ENCODE assay signal across 8 cellular contexts in the genomic region with DNA sequence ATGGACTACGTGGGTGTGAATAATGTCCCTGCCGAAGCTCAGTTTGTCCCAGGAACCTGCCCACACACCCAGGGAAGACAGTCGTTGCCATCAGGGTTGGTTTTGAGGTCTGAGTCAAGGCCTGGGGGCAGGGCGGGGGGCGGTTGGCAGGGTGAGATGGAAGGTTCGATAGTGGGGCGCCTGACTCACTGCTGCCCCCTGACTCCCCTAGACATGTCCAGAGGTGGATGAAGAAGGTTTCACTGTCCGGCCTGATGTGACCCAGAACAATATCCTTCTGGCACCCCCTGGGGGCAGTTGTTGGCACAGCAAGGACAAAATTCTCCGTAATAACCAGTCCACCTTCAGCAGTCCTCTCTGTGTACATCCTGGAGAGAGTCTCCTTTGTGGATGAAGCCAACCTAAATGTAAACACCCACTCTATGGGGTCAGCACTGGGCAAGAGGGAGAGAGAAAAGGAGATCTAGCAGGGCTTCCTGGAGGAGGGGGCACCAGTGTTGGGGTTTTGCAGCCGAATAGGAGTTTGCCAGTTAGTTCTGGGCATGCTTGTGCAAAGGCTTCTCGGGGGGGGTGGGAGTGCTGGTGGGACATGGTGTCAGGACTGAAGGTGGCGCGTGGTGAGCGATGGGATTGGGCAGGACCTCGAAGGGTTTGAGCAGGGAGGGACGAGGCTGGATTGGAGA. TPM values are rescaled to one million over a fixed set of nuclear protein-coding genes. Genes with fewer than 3 reads are reported as not detected.
A peak's percentile ranks its signal among the peaks of the same experiment; 100 is the strongest.
DNase-seq lines count a peak whose midpoint lies in the region; ATAC-seq and TF ChIP-seq lines count a peak whose summit lies in the region.

No MANE protein-coding gene starts in this region.

- no peaks in the 10 kb centered on the region for H3K9me3 Mint-ChIP-seq in activated CD8-positive, alpha-beta T cell treated with anti-CD3 and anti-CD28 coated beads, Interleukin-2, amount 10 ng/mL, durations not matched to agents 7 days and 5 days (ENCODE audit: insufficient read depth)

- H3K4me3 Mint-ChIP-seq in activated CD8-positive, alpha-beta T cell treated with anti-CD3 and anti-CD28 coated beads, Interleukin-2, amount 10 ng/mL, durations not matched to agents 7 days and 5 days: no peak overlapping the region

- no peak for TF ChIP-seq EP300 in Ishikawa (IDR thresholded peaks at IDR 0.05; ENCODE audit: borderline replicate concordance)

- TF ChIP-seq CTCF in foreskin fibroblast (IDR thresholded peaks at IDR 0.05; ENCODE audit: low read depth, low read length) (peak; percentile 60), prostate gland (IDR thresholded peaks at IDR 0.05) (no peak)

- peak; percentile 66 for TF ChIP-seq RAD21 in Ishikawa (IDR thresholded peaks at IDR 0.05; ENCODE audit: low read depth)

- H3K9me3 ChIP-seq in prostate gland: no peaks in the 10 kb centered on the region

- no peaks in the 10 kb centered on the region for H3K4me1 ChIP-seq in prostate gland (replicated peaks)

- no peak overlapping the region for H3K27ac ChIP-seq in prostate gland

- peaks cover 42% of the 10 kb centered on the region for H3K36me3 Mint-ChIP-seq in activated CD8-positive, alpha-beta T cell treated with anti-CD3 and anti-CD28 coated beads, Interleukin-2, amount 10 ng/mL, durations not matched to agents 7 days and 5 days (ENCODE audit: low read depth)

- CTCF ChIA-PET in activated CD8-positive, alpha-beta T cell treated with anti-CD3 and anti-CD28 coated beads, Interleukin-2, amount 10 ng/mL, durations not matched to agents 7 days and 5 days (lab: Charles Lee): interaction anchor here (0.8 to 2.9 kb wide), 7 partner anchors 9 to 86 kb away, joined by 3 to 18 read pairs (median 4); a partner anchor contains a TSS

- intact Hi-C loops in prostate gland (cut with DNase I): loop anchor here (10.0 kb wide), 1 partner anchor 171 kb away; no protein-coding TSS in a partner anchor

- H3K4me3 ChIP-seq in foreskin fibroblast (ENCODE audit: low read depth in 1 of 2, low read length in 2 of 2) (no peak overlapping the region), prostate gland (no peak overlapping the region)

- no peak for TF ChIP-seq POLR2A in prostate gland (IDR thresholded peaks at IDR 0.05)

- no peaks in the 10 kb centered on the region for H3K36me3 ChIP-seq in prostate gland

- H3K4me1 Mint-ChIP-seq in activated CD8-positive, alpha-beta T cell treated with anti-CD3 and anti-CD28 coated beads, Interleukin-2, amount 10 ng/mL, durations not matched to agents 7 days and 5 days (ENCODE audit: low read depth): peaks cover 14% of the 10 kb centered on the region

- peak; percentile 24 for ATAC-seq in activated CD8-positive, alpha-beta T cell treated with anti-CD3 and anti-CD28 coated beads, Interleukin-2, amount 10 ng/mL, durations not matched to agents 7 days and 5 days
- ATAC-seq in HG02981 (IDR thresholded peaks at IDR 0.05; ENCODE audit: unreplicated experiment): no peak

- WGBS in prostate gland: 67% methylated on average over 15 of the region's 16 CpGs

- peak; percentile 54 for DNase-seq in EH (ENCODE audit: low read depth)
- peak; percentile 46 for DNase-seq in activated CD8-positive, alpha-beta T cell treated with anti-CD3 and anti-CD28 coated beads, Interleukin-2, amount 10 ng/mL, durations not matched to agents 7 days and 5 days
- DNase-seq in foreskin fibroblast: peak in 1 of 2 donors; percentile 67
- peak; percentile 19 for DNase-seq in stimulated activated naive CD4-positive, alpha-beta T cell treated with Interleukin-2 at 50 U/mL for 16 hours (lab: John Stamatoyannopoulos, UW)
- no peak for DNase-seq in prostate gland (ENCODE audit: low spot score)
- DNase-seq in GF-D8 (lab: John Stamatoyannopoulos, UW): no peak

- H3K27me3 Mint-ChIP-seq in activated CD8-positive, alpha-beta T cell treated with anti-CD3 and anti-CD28 coated beads, Interleukin-2, amount 10 ng/mL, durations not matched to agents 7 days and 5 days (ENCODE audit: low read depth): no peaks in the 10 kb centered on the region

- H3K27me3 ChIP-seq in prostate gland (replicated peaks; ENCODE audit: insufficient read depth): peaks cover 2% of the 10 kb centered on the region

- no peak overlapping the region for H3K27ac Mint-ChIP-seq in activated CD8-positive, alpha-beta T cell treated with anti-CD3 and anti-CD28 coated beads, Interleukin-2, amount 10 ng/mL, durations not matched to agents 7 days and 5 days

- POLR2A ChIA-PET in activated CD8-positive, alpha-beta T cell treated with anti-CD3 and anti-CD28 coated beads, Interleukin-2, amount 10 ng/mL, durations not matched to agents 7 days and 5 days (lab: Charles Lee): no interaction called here

TF ChIP-seq in Ishikawa, 13 proteins besides CTCF, POLR2A, EP300 and RAD21:
- TF ChIP-seq CEBPB (IDR thresholded peaks at IDR 0.05) (no peak), TAF1 (IDR thresholded peaks at IDR 0.05; ENCODE audit: low read depth) (no peak), CREB1 (IDR thresholded peaks at IDR 0.05; ENCODE audit: low read depth) (no peak), EGR1 (IDR thresholded peaks at IDR 0.05) (no peak), YY1 (IDR thresholded peaks at IDR 0.05; ENCODE audit: low read depth) (no peak), TEAD4 (IDR thresholded peaks at IDR 0.05) (no peak), FOXM1 (IDR thresholded peaks at IDR 0.05; ENCODE audit: borderline replicate concordance, low read depth) (no peak), TCF12 (IDR thresholded peaks at IDR 0.05; ENCODE audit: low read depth) (no peak)
- TF ChIP-seq, protein P1, sequence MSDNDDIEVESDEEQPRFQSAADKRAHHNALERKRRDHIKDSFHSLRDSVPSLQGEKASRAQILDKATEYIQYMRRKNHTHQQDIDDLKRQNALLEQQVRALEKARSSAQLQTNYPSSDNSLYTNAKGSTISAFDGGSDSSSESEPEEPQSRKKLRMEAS (IDR thresholded peaks at IDR 0.05): no peak

RNA-seq across cellular contexts. Expression of a gene that starts 19.6 kb away (rescaled TPM):
- total RNA-seq in activated CD8-positive, alpha-beta T cell treated with anti-CD3 and anti-CD28 coated beads, Interleukin-2, amount 10 ng/mL, durations not matched to agents 7 days and 5 days: under 1 TPM in 1 of 2 experiments, not detected in 1; 0.13 TPM
- total RNA-seq in prostate gland: 10 to 100 TPM in 1 of 2 donors, 1 to 10 TPM in 1; 5.2 to 11.9 TPM

RNA-seq across cellular contexts. Expression of a gene that starts 24.1 kb away (rescaled TPM):
- 10 to 100 TPM; 55.0 to 58.1 TPM for total RNA-seq in activated CD8-positive, alpha-beta T cell treated with anti-CD3 and anti-CD28 coated beads, Interleukin-2, amount 10 ng/mL, durations not matched to agents 7 days and 5 days
- total RNA-seq in prostate gland: 10 to 100 TPM in 1 of 2 donors, 1 to 10 TPM in 1; 1.3 to 10.7 TPM

RNA-seq across cellular contexts. Expression of a gene that starts 45.9 kb away (rescaled TPM):
- total RNA-seq in activated CD8-positive, alpha-beta T cell treated with anti-CD3 and anti-CD28 coated beads, Interleukin-2, amount 10 ng/mL, durations not matched to agents 7 days and 5 days: 1 to 10 TPM; 5.0 to 6.4 TPM
- 100 to 1,000 TPM in 1 of 2 donors, not detected in 1; 117 TPM for total RNA-seq in prostate gland

RNA-seq across cellular contexts. Expression of a gene that starts 56.1 kb away (rescaled TPM):
- 10 to 100 TPM; 79.0 to 83.8 TPM for total RNA-seq in activated CD8-positive, alpha-beta T cell treated with anti-CD3 and anti-CD28 coated beads, Interleukin-2, amount 10 ng/mL, durations not matched to agents 7 days and 5 days
- 10 to 100 TPM; 34.9 to 61.1 TPM for total RNA-seq in prostate gland

Comparison
In these comparisons a context has a peak if more than half of its experiments do, and no peak if none do; other contexts are left out.
1. DNase-seq: peak in EH (single experiment), activated CD8-positive, alpha-beta T cell treated with anti-CD3 and anti-CD28 coated beads, Interleukin-2, amount 10 ng/mL, durations not matched to agents 7 days and 5 days (single experiment) and stimulated activated naive CD4-positive, alpha-beta T cell treated with Interleukin-2 at 50 U/mL for 16 hours (single experiment); none in prostate gland (single experiment) and GF-D8 (single experiment).
2. RNA of a gene that starts 19.6 kb away (total RNA-seq): 5.2 to 11.9 TPM in prostate gland; 0.13 TPM in activated CD8-positive, alpha-beta T cell treated with anti-CD3 and anti-CD28 coated beads, Interleukin-2, amount 10 ng/mL, durations not matched to agents 7 days and 5 days; every median in the first group is over 4 times any median in the second.
3. RNA of a gene that starts 24.1 kb away (total RNA-seq): 55.0 to 58.1 TPM in activated CD8-positive, alpha-beta T cell treated with anti-CD3 and anti-CD28 coated beads, Interleukin-2, amount 10 ng/mL, durations not matched to agents 7 days and 5 days; 1.3 to 10.7 TPM in prostate gland; every median in the first group is over 4 times any median in the second.